10 cellular contexts compared by ENCODE assay signal in genomic region chr5:32283539-32284377, GRCh38.
A peak's percentile ranks its signal among the peaks of the same experiment; 100 is the strongest.
DNase-seq lines count a peak whose midpoint lies in the region; ATAC-seq and TF ChIP-seq lines count a peak whose summit lies in the region.
"Had no signal": no experiment of that assay in that cellular context is flagged by ENCODE, and none has a peak within 500 bp of the region (broad histone marks: within the 10 kb centered on the region; RNA-seq: fewer than 3 reads in every experiment).

No MANE protein-coding gene starts in this region.

- no peak overlapping the region for H3K4me3 ChIP-seq in foreskin fibroblast (ENCODE audit: low read depth in 1 of 2, low read length in 2 of 2)

- DNase-seq in GM13977 (ENCODE audit: low spot score) = peak; percentile 26
- peak; percentile 20 for DNase-seq in LoVo (ENCODE audit: low spot score)
- DNase-seq in foreskin fibroblast = peak; percentile 32 to 57
- DNase-seq in NCI-H526 treated with DMSO at 0.1 percent for 48 hours (lab: John Stamatoyannopoulos, UW) = no peak
- DNase-seq in NCI-H1105 (lab: John Stamatoyannopoulos, UW) = no peak
- DNase-seq in GM03348 (ENCODE audit: low spot score) = no peak
- DNase-seq: endodermal cell had no signal

- ATAC-seq in GM21576 (IDR thresholded peaks at IDR 0.05; ENCODE audit: unreplicated experiment) = peak; percentile 57
- ATAC-seq in GM19328 (IDR thresholded peaks at IDR 0.05; ENCODE audit: unreplicated experiment) = no peak
- ATAC-seq: Panc1 had no signal

- TF ChIP-seq CTCF in GM13977 (IDR thresholded peaks at IDR 0.05; ENCODE audit: extremely low read depth, insufficient read depth, missing control alignments) (no peak), foreskin fibroblast (IDR thresholded peaks at IDR 0.05; ENCODE audit: low read depth, low read length) (no peak)

- in situ Hi-C loops in GM13977 (cut with MboI; ENCODE audit: low pct_unique_long_range_greater_than_20kb, low sequenced_read_pairs, unreplicated experiment) = no loop called here

Comparison
In these comparisons a context has a peak if more than half of its experiments do, and no peak if none do; other contexts are left out.
1. DNase-seq: peak in GM13977 (single experiment), LoVo (single experiment) and foreskin fibroblast (2 of 2); none in NCI-H526 treated with DMSO at 0.1 percent for 48 hours (single experiment), NCI-H1105 (single experiment) and GM03348 (single experiment).